In genomic region chr17:49830605-49831004, GRCh38 we compare ENCODE assay signal across 28 cellular contexts. TPM values are rescaled to one million over a fixed set of nuclear protein-coding genes. Genes with fewer than 3 reads are reported as not detected.
DNase-seq lines count a peak whose midpoint lies in the region; ATAC-seq, FAIRE-seq and TF ChIP-seq lines count a peak whose summit lies in the region.
"Had no signal": no experiment of that assay in that cellular context is flagged by ENCODE, and none has a peak within 500 bp of the region (broad histone marks: within the 10 kb centered on the region; RNA-seq: fewer than 3 reads in every experiment).

No MANE protein-coding gene starts in this region.

- H3K27me3 ChIP-seq in HepG2 (ENCODE audit: control insufficient read depth in 1 of 2, insufficient read depth in 2 of 2, low read length in 2 of 2): no peaks in the 10 kb centered on the region
- H3K27me3 ChIP-seq in right lobe of liver: no peaks in the 10 kb centered on the region
- no peaks in the 10 kb centered on the region for H3K27me3 ChIP-seq in astrocyte (ENCODE audit: insufficient read depth, low read length)
- no peaks in the 10 kb centered on the region for H3K27me3 ChIP-seq in MM.1S (replicated peaks; ENCODE audit: insufficient read depth, low read length)
- H3K27me3 ChIP-seq: BE2C, esophagus squamous epithelium had no signal

- H3K4me3 Mint-ChIP-seq in astrocyte (ENCODE audit: unreplicated experiment): peak overlapping the region; percentile 2
- H3K4me3 Mint-ChIP-seq: activated CD4-positive, alpha-beta memory T cell treated with anti-CD3 and anti-CD28 coated beads, Interleukin-2, amount 10 ng/mL, durations not matched to agents 7 days and 5 days; natural killer cell; stimulated activated naive CD8-positive, alpha-beta T cell treated with anti-CD3 and anti-CD28 coated beads, Interleukin-15, amount 100 ng/mL, for 72 hours; type B pancreatic cell had no signal

- peaks cover 35% of the 10 kb centered on the region for H3K4me1 Mint-ChIP-seq in astrocyte (ENCODE audit: low read depth, unreplicated experiment)
- H3K4me1 Mint-ChIP-seq: activated CD4-positive, alpha-beta memory T cell treated with anti-CD3 and anti-CD28 coated beads, Interleukin-2, amount 10 ng/mL, durations not matched to agents 7 days and 5 days had no signal

- no TSS peak for BruUV-seq in HepG2 (replicated peaks; lab: Mats Ljungman, UMichigan)

- H3K36me3 ChIP-seq in HepG2 (replicated peaks in 1 of 2; ENCODE audit: control insufficient read depth in 1 of 2, insufficient read depth in 2 of 2, low read length in 2 of 2) (peaks cover 8 to 46% of the 10 kb centered on the region in 2 experiments), right lobe of liver (peaks cover 11 to 34% (median 17%) of the 10 kb centered on the region in 4 donors), astrocyte (ENCODE audit: insufficient read depth, low read length) (peaks cover 22% of the 10 kb centered on the region), MM.1S (replicated peaks; ENCODE audit: insufficient read depth, low read length) (peaks cover 20% of the 10 kb centered on the region)

- H3K79me2 ChIP-seq in HepG2 (ENCODE audit: insufficient read depth, low read length): no peaks in the 10 kb centered on the region
- H3K79me2 ChIP-seq in astrocyte (ENCODE audit: insufficient read depth, low read length): no peaks in the 10 kb centered on the region
- no peaks in the 10 kb centered on the region for H3K79me2 ChIP-seq in MM.1S (ENCODE audit: low read length)

- CTCF ChIA-PET in HepG2 (lab: Yijun Ruan, JAX; ENCODE audit: low intra/inter-chr PET ratio, low total read pairs): no interaction called here

- no peaks in the 10 kb centered on the region for H3K27me3 Mint-ChIP-seq in astrocyte (ENCODE audit: low read depth, unreplicated experiment)
- H3K27me3 Mint-ChIP-seq: activated CD4-positive, alpha-beta memory T cell treated with anti-CD3 and anti-CD28 coated beads, Interleukin-2, amount 10 ng/mL, durations not matched to agents 7 days and 5 days; stimulated activated naive CD8-positive, alpha-beta T cell treated with anti-CD3 and anti-CD28 coated beads, Interleukin-15, amount 100 ng/mL, for 72 hours; type B pancreatic cell had no signal

- H3K9me2 ChIP-seq in MM.1S (replicated peaks; ENCODE audit: insufficient read depth, low read length): no peaks in the 10 kb centered on the region

- no peak overlapping the region for H3K4me3 ChIP-seq in HepG2 (replicated peaks in 1 of 3; ENCODE audit: insufficient read depth in 1 of 3, low read depth in 2 of 3, low read length in 3 of 3)
- H3K4me3 ChIP-seq in right lobe of liver: no peak overlapping the region
- no peak overlapping the region for H3K4me3 ChIP-seq in astrocyte (ENCODE audit: insufficient read depth, low read depth, low read length)
- no peak overlapping the region for H3K4me3 ChIP-seq in MM.1S (ENCODE audit: low read length)
- H3K4me3 ChIP-seq: esophagus squamous epithelium, GM23248 had no signal

- no peaks in the 10 kb centered on the region for H3F3A ChIP-seq in MM.1S (ENCODE audit: insufficient read depth, low read length)

- H2AFZ ChIP-seq in HepG2 (ENCODE audit: low read length) (no peak overlapping the region), astrocyte (ENCODE audit: low read depth, low read length) (no peak overlapping the region), MM.1S (ENCODE audit: low read length) (no peak overlapping the region)
- H2AFZ ChIP-seq: GM23248 had no signal

- TF ChIP-seq EP300 in HepG2 (IDR thresholded peaks at IDR 0.05; ENCODE audit: low read depth in 2 of 2, low read length in 2 of 2) (no peak), HepG2 (CRISPR knock-in tag; IDR thresholded peaks at IDR 0.05; ENCODE audit: borderline replicate concordance) (no peak)

- 93% methylated on average over 1 of the region's 1 CpG for WGBS in HepG2 (ENCODE audit: low lambda C conversion rate)
- 50% methylated on average over 1 of the region's 1 CpG for WGBS in right lobe of liver (ENCODE audit: insufficient coverage, low coverage, low lambda C conversion rate, missing lambda C conversion rate)

- H3K4me2 ChIP-seq in HepG2 (ENCODE audit: low read depth, low read length) (no peak overlapping the region), astrocyte (ENCODE audit: low read length) (peak overlapping the region; percentile 55), MM.1S (ENCODE audit: low read depth, low read length) (no peak overlapping the region)

- H3K9me3 Mint-ChIP-seq in astrocyte (ENCODE audit: unreplicated experiment): no peaks in the 10 kb centered on the region
- H3K9me3 Mint-ChIP-seq: activated CD4-positive, alpha-beta memory T cell treated with anti-CD3 and anti-CD28 coated beads, Interleukin-2, amount 10 ng/mL, durations not matched to agents 7 days and 5 days; natural killer cell; stimulated activated naive CD8-positive, alpha-beta T cell treated with anti-CD3 and anti-CD28 coated beads, Interleukin-15, amount 100 ng/mL, for 72 hours; type B pancreatic cell had no signal

- no peak for TF ChIP-seq RAD21 in HepG2 (CRISPR knock-in tag; IDR thresholded peaks at IDR 0.05)

- TF ChIP-seq CTCF in HepG2 (CRISPR knock-in tag; IDR thresholded peaks at IDR 0.05): no peak
- TF ChIP-seq CTCF in right lobe of liver (IDR thresholded peaks at IDR 0.05): no peak
- no peak for TF ChIP-seq CTCF in astrocyte (IDR thresholded peaks at IDR 0.05; ENCODE audit: insufficient read depth, low read depth, low read length)
- no peak for TF ChIP-seq CTCF in MM.1S (IDR thresholded peaks at IDR 0.05; ENCODE audit: low read length)

- intact Hi-C loops in HepG2 (cut with micrococcal nuclease; ENCODE audit: unreplicated experiment) (no loop called here), right lobe of liver (cut with DNase I) (no loop called here)

- no peak for ATAC-seq in HepG2
- ATAC-seq in right lobe of liver: no peak
- ATAC-seq in HG03045 (IDR thresholded peaks at IDR 0.05; ENCODE audit: unreplicated experiment): no peak
- ATAC-seq: natural killer cell; Panc1; stimulated activated naive CD8-positive, alpha-beta T cell treated with anti-CD3 and anti-CD28 coated beads, Interleukin-15, amount 100 ng/mL, for 72 hours had no signal

- FAIRE-seq in HepG2 (lab: Jason Lieb, UNC): no peak
- no peak for FAIRE-seq in astrocyte (lab: Jason Lieb, UNC)
- no peak for FAIRE-seq in urothelium cell line (lab: Jason Lieb, UNC)
- FAIRE-seq: G401.6 had no signal

- peaks cover 47% of the 10 kb centered on the region for H3K36me3 Mint-ChIP-seq in astrocyte (ENCODE audit: low read depth, unreplicated experiment)

- POLR2A ChIA-PET in HepG2 (lab: Yijun Ruan, JAX): no interaction called here

- DNase-seq in HepG2 (ENCODE audit: low spot score) (no peak), right lobe of liver (no peak), astrocyte (ENCODE audit: low read depth) (no peak), kidney glomerular epithelial cell (lab: John Stamatoyannopoulos, UW) (peak; percentile 48), urothelium cell line (ENCODE audit: low spot score) (peak; percentile 50), MM.1S (no peak)
- no peak for DNase-seq in activated CD4-positive, alpha-beta T cell treated with anti-CD3 and anti-CD28 coated beads, Interleukin-2, amount 50 U/mL, for 4 hours
- DNase-seq: activated CD4-positive, alpha-beta memory T cell treated with anti-CD3 and anti-CD28 coated beads, Interleukin-2, amount 10 ng/mL, durations not matched to agents 7 days and 5 days; activated T-cell treated with anti-CD3 and anti-CD28 coated beads, Interleukin-2, amount 50 U/mL, for 1 hour; amniotic stem cell; BE2C; effector CD4-positive, alpha-beta T cell; esophagus squamous epithelium; GM23248; left cardiac atrium; natural killer cell; NCI-H1048; NCI-H2029; NCI-H446 treated with DMSO at 0.1 percent for 48 hours; posterior cingulate gyrus; stimulated activated naive CD8-positive, alpha-beta T cell treated with anti-CD3 and anti-CD28 coated beads, Interleukin-15, amount 100 ng/mL, for 72 hours had no signal

- H3K27ac Mint-ChIP-seq in astrocyte (ENCODE audit: unreplicated experiment): peak overlapping the region; percentile 77
- H3K27ac Mint-ChIP-seq: activated CD4-positive, alpha-beta memory T cell treated with anti-CD3 and anti-CD28 coated beads, Interleukin-2, amount 10 ng/mL, durations not matched to agents 7 days and 5 days; type B pancreatic cell had no signal

- no peak for TF ChIP-seq POLR2A in HepG2 (IDR thresholded peaks at IDR 0.05; ENCODE audit: insufficient read depth in 1 of 2, low read depth in 2 of 2, low read length in 2 of 2)
- TF ChIP-seq POLR2A in right lobe of liver (IDR thresholded peaks at IDR 0.05): no peak

- in situ Hi-C loops in HepG2 (cut with HindIII; ENCODE audit: extremely low pct_ligation_motif_present, low pct_unique_long_range_greater_than_20kb): no loop called here

- H3K9ac ChIP-seq in HepG2 (ENCODE audit: insufficient read depth, low read depth, low read length) (no peak overlapping the region), astrocyte (ENCODE audit: low read length) (no peak overlapping the region), MM.1S (ENCODE audit: low read length) (no peak overlapping the region)
- H3K9ac ChIP-seq: GM23248 had no signal

- no peak overlapping the region for H3K27ac ChIP-seq in HepG2 (ENCODE audit: extremely low read length, insufficient read depth, low read length)
- H3K27ac ChIP-seq in right lobe of liver: no peak overlapping the region
- peak overlapping the region; percentile 66 for H3K27ac ChIP-seq in astrocyte (ENCODE audit: low read depth, low read length)
- no peak overlapping the region for H3K27ac ChIP-seq in MM.1S (ENCODE audit: low read length)
- H3K27ac ChIP-seq: 22Rv1, GM23248, WERI-Rb-1 had no signal

- H3K9me3 ChIP-seq in HepG2 (ENCODE audit: low read length): no peaks in the 10 kb centered on the region
- no peaks in the 10 kb centered on the region for H3K9me3 ChIP-seq in right lobe of liver
- no peaks in the 10 kb centered on the region for H3K9me3 ChIP-seq in astrocyte (ENCODE audit: insufficient read depth, low read depth, low read length)
- no peaks in the 10 kb centered on the region for H3K9me3 ChIP-seq in MM.1S (replicated peaks; ENCODE audit: insufficient read depth, low read length)
- H3K9me3 ChIP-seq: BE2C, esophagus squamous epithelium had no signal

- H3K4me1 ChIP-seq in HepG2 (ENCODE audit: insufficient read depth, low read length): peaks cover 4% of the 10 kb centered on the region
- H3K4me1 ChIP-seq in right lobe of liver: peaks cover 0 to 7% (median 0%) of the 10 kb centered on the region in 4 donors
- H3K4me1 ChIP-seq in astrocyte (ENCODE audit: insufficient read depth, low read length): peaks cover 35% of the 10 kb centered on the region
- no peaks in the 10 kb centered on the region for H3K4me1 ChIP-seq in MM.1S (ENCODE audit: low read length)
- H3K4me1 ChIP-seq: BE2C had no signal

- H4K20me1 ChIP-seq in HepG2 (ENCODE audit: insufficient read depth, low read length) (no peaks in the 10 kb centered on the region), astrocyte (ENCODE audit: insufficient read depth, low read length) (no peaks in the 10 kb centered on the region), MM.1S (ENCODE audit: insufficient read depth, low read length) (no peaks in the 10 kb centered on the region)

RNA-seq across cellular contexts. Expression of gene TAC4, which starts 17.3 kb away (rescaled TPM):
- total RNA-seq in HepG2 (2016; rRNA removed; fragmentation: Illumina TruSeq; extraction: Trizol): not detected in 2 replicates
- total RNA-seq in HepG2 (2016; cell fraction: cytosol; rRNA removed; fragmentation: Illumina TruSeq; extraction: Trizol; ENCODE audit: low read depth): not detected in 2 replicates
- total RNA-seq in HepG2 (2016; cell fraction: insoluble cytoplasmic fraction; rRNA removed; fragmentation: Illumina TruSeq; extraction: Trizol): not detected in 2 replicates
- total RNA-seq in HepG2 (2016; cell fraction: membrane; rRNA removed; fragmentation: Illumina TruSeq; extraction: Trizol): not detected in 2 replicates
- not detected in 2 replicates for total RNA-seq in HepG2 (2016; cell fraction: nucleus; rRNA removed; fragmentation: Illumina TruSeq; extraction: Trizol)
- polyA plus RNA-seq in HepG2 (2011; rRNA removed): not detected in 2 replicates
- polyA plus RNA-seq in HepG2 (2011; cell fraction: cytosol; rRNA removed): not detected in 2 replicates
- not detected in 2 replicates for polyA plus RNA-seq in HepG2 (2011; cell fraction: nucleus; rRNA removed)
- polyA plus RNA-seq in HepG2 (2012): not detected in 2 replicates
- not detected in 2 replicates for polyA plus RNA-seq in HepG2 (2016; cell fraction: cytosol; fragmentation: Illumina TruSeq; extraction: Trizol; ENCODE audit: low read depth)
- not detected in 2 replicates for polyA plus RNA-seq in HepG2 (2016; cell fraction: insoluble cytoplasmic fraction; fragmentation: Illumina TruSeq; extraction: Trizol; ENCODE audit: low read depth)
- not detected in 2 replicates for polyA plus RNA-seq in HepG2 (2016; cell fraction: membrane; fragmentation: Illumina TruSeq; extraction: Trizol; ENCODE audit: low read depth)
- not detected in 2 replicates for polyA plus RNA-seq in HepG2 (2016; cell fraction: nucleus; fragmentation: Illumina TruSeq; extraction: Trizol; ENCODE audit: insufficient read depth, low read depth)
- polyA minus RNA-seq in HepG2 (2011; rRNA and poly(A)+ RNA removed; ENCODE audit: low replicate concordance): not detected in 2 replicates
- not detected in 2 replicates for polyA minus RNA-seq in HepG2 (2011; cell fraction: cytosol; rRNA and poly(A)+ RNA removed)
- polyA minus RNA-seq in HepG2 (2011; cell fraction: nucleus; rRNA and poly(A)+ RNA removed): not detected in 2 replicates
- not detected for total RNA-seq in right lobe of liver
- not detected in 2 replicates for total RNA-seq in astrocyte
- total RNA-seq: activated CD4-positive, alpha-beta memory T cell treated with anti-CD3 and anti-CD28 coated beads, Interleukin-2, amount 10 ng/mL, durations not matched to agents 7 days and 5 days; esophagus squamous epithelium; GM23248; left cardiac atrium; natural killer cell; T-helper 2 cell treated with Interferon-gamma antibody and Interleukin-4, amounts not matched to agents 100 ng/mL and 5 ng/mL, for 36 hours had no signal
- polyA plus RNA-seq: GM23248 had no signal

RNA-seq across cellular contexts. Expression of gene KAT7, which starts 42.1 kb away (rescaled TPM):
- total RNA-seq in HepG2 (2016; rRNA removed; fragmentation: Illumina TruSeq; extraction: Trizol) (39.2 and 43.8 TPM in 2 replicates), right lobe of liver (10 to 100 TPM; 10.8 to 21.3 (median 15.2) TPM), astrocyte (40.8 and 42.0 TPM in 2 replicates)
- total RNA-seq in HepG2 (2016; cell fraction: cytosol; rRNA removed; fragmentation: Illumina TruSeq; extraction: Trizol; ENCODE audit: low read depth): 7.5 and 9.1 TPM in 2 replicates
- total RNA-seq in HepG2 (2016; cell fraction: insoluble cytoplasmic fraction; rRNA removed; fragmentation: Illumina TruSeq; extraction: Trizol): 38.8 and 41.1 TPM in 2 replicates
- total RNA-seq in HepG2 (2016; cell fraction: membrane; rRNA removed; fragmentation: Illumina TruSeq; extraction: Trizol): 14.7 and 17.3 TPM in 2 replicates
- total RNA-seq in HepG2 (2016; cell fraction: nucleus; rRNA removed; fragmentation: Illumina TruSeq; extraction: Trizol): 47.4 and 58.4 TPM in 2 replicates
- 17.2 and 21.2 TPM in 2 replicates for polyA plus RNA-seq in HepG2 (2011; rRNA removed)
- polyA plus RNA-seq in HepG2 (2011; cell fraction: cytosol; rRNA removed): 11.2 and 13.2 TPM in 2 replicates
- 21.2 and 24.5 TPM in 2 replicates for polyA plus RNA-seq in HepG2 (2011; cell fraction: nucleus; rRNA removed)
- polyA plus RNA-seq in HepG2 (2012): 16.5 and 22.9 TPM in 2 replicates
- 1.2 and 1.6 TPM in 2 replicates for polyA plus RNA-seq in HepG2 (2016; cell fraction: cytosol; fragmentation: Illumina TruSeq; extraction: Trizol; ENCODE audit: low read depth)
- polyA plus RNA-seq in HepG2 (2016; cell fraction: insoluble cytoplasmic fraction; fragmentation: Illumina TruSeq; extraction: Trizol; ENCODE audit: low read depth): 35.8 and 38.8 TPM in 2 replicates
- polyA plus RNA-seq in HepG2 (2016; cell fraction: membrane; fragmentation: Illumina TruSeq; extraction: Trizol; ENCODE audit: low read depth): 5.3 and 5.7 TPM in 2 replicates
- polyA plus RNA-seq in HepG2 (2016; cell fraction: nucleus; fragmentation: Illumina TruSeq; extraction: Trizol; ENCODE audit: insufficient read depth, low read depth): 32.7 and 33.9 TPM in 2 replicates
- 35.4 and 40.6 TPM in 2 replicates for polyA minus RNA-seq in HepG2 (2011; rRNA and poly(A)+ RNA removed; ENCODE audit: low replicate concordance)
- polyA minus RNA-seq in HepG2 (2011; cell fraction: cytosol; rRNA and poly(A)+ RNA removed): 20.4 and 21.7 TPM in 2 replicates
- polyA minus RNA-seq in HepG2 (2011; cell fraction: nucleus; rRNA and poly(A)+ RNA removed): 84.9 and 89.1 TPM in 2 replicates

Comparison
In these comparisons a context has a peak if more than half of its experiments do, and no peak if none do; other contexts are left out.
1. DNase-seq: peak in kidney glomerular epithelial cell (single experiment) and urothelium cell line (single experiment); none in HepG2 (single experiment), right lobe of liver (0 of 3), astrocyte (single experiment), MM.1S (single experiment) and activated CD4-positive, alpha-beta T cell treated with anti-CD3 and anti-CD28 coated beads, Interleukin-2, amount 50 U/mL, for 4 hours (0 of 2).